13 cellular contexts compared by ENCODE assay signal in genomic region chr1:10236405-10237156, GRCh38. TPM values are rescaled to one million over a fixed set of nuclear protein-coding genes. Genes with fewer than 3 reads are reported as not detected.
DNase-seq lines count a peak whose midpoint lies in the region; TF ChIP-seq lines count a peak whose summit lies in the region.
"Had no signal": no experiment of that assay in that cellular context is flagged by ENCODE, and none has a peak within 500 bp of the region (broad histone marks: within the 10 kb centered on the region; RNA-seq: fewer than 3 reads in every experiment).

No MANE protein-coding gene starts in this region.

- DNase-seq in AG08395 (ENCODE audit: low spot score), result peak; percentile 38
- DNase-seq in GM04504 (ENCODE audit: low read depth), result peak; percentile 35
- peak; percentile 7 for DNase-seq in amniotic stem cell (lab: John Stamatoyannopoulos, UW)
- DNase-seq in mesothelial cell of epicardium (ENCODE audit: low spot score in 2 of 2, unreplicated experiment in 2 of 2), result no peak
- no peak for DNase-seq in cerebellar cortex (ENCODE audit: low spot score)
- DNase-seq in kidney tubule cell (ENCODE audit: low spot score), result no peak
- DNase-seq in germinal center (ENCODE audit: low spot score), result no peak
- DNase-seq in 8988T, result no peak
- DNase-seq: adrenal gland, cerebellar nuclear complex, NCI-H146, NCI-H446 treated with DMSO at 0.1 percent for 48 hours had no signal

- H3K36me3 Mint-ChIP-seq in mesothelial cell of epicardium, result peaks cover 2% of the 10 kb centered on the region

- H3K4me1 Mint-ChIP-seq in mesothelial cell of epicardium, result peaks cover 15% of the 10 kb centered on the region

- peak overlapping the region; percentile 73 for H3K27ac Mint-ChIP-seq in mesothelial cell of epicardium
- H3K27ac Mint-ChIP-seq: T-helper 1 cell treated with Interleukin-12 subunit alpha and Interleukin-12 subunit beta and Interleukin-4 antibody, amounts not matched to agents 30 μg/mL and 1 μg/mL, for 36 hours had no signal

- no peak overlapping the region for H3K4me3 Mint-ChIP-seq in mesothelial cell of epicardium
- H3K4me3 Mint-ChIP-seq: T-helper 1 cell treated with Interleukin-12 subunit alpha and Interleukin-12 subunit beta and Interleukin-4 antibody, amounts not matched to agents 30 μg/mL and 1 μg/mL, for 36 hours had no signal

- H3K27me3 Mint-ChIP-seq in mesothelial cell of epicardium (ENCODE audit: low read depth), result no peaks in the 10 kb centered on the region

- H3K9me3 Mint-ChIP-seq in mesothelial cell of epicardium, result no peaks in the 10 kb centered on the region
- H3K9me3 Mint-ChIP-seq: T-helper 1 cell treated with Interleukin-12 subunit alpha and Interleukin-12 subunit beta and Interleukin-4 antibody, amounts not matched to agents 30 μg/mL and 1 μg/mL, for 36 hours had no signal

- TF ChIP-seq CTCF in mesothelial cell of epicardium (IDR thresholded peaks at IDR 0.05; ENCODE audit: unreplicated experiment), result no peak

RNA-seq across cellular contexts. Expression of gene KIF1B, which starts 26.2 kb away (rescaled TPM):
- total RNA-seq in mesothelial cell of epicardium, result 65.7 to 67.7 TPM (median 66.1 TPM) in 3 replicates

Comparison
In these comparisons a context has a peak if more than half of its experiments do, and no peak if none do; other contexts are left out.
1. DNase-seq: peak in AG08395 (single experiment), GM04504 (single experiment) and amniotic stem cell (single experiment); none in mesothelial cell of epicardium (0 of 2), cerebellar cortex (single experiment), kidney tubule cell (single experiment), germinal center (single experiment) and 8988T (single experiment).